In genomic region chr2:204072443-204073324, GRCh38 we compare ENCODE assay signal across 2 cellular contexts.
A peak's percentile ranks its signal among the peaks of the same experiment; 100 is the strongest.
TF ChIP-seq lines count a peak whose summit lies in the region.

No MANE protein-coding gene starts in this region.

TF ChIP-seq in GM23338, 12 proteins besides CTCF, POLR2A, EP300 and RAD21:
- TF ChIP-seq REST (IDR thresholded peaks at IDR 0.05; ENCODE audit: unreplicated experiment) (no peak), ZNF114 (CRISPR knock-in tag; IDR thresholded peaks at IDR 0.05) (no peak), JUNB (IDR thresholded peaks at IDR 0.05; ENCODE audit: unreplicated experiment) (no peak), POLR2AphosphoS5 (IDR thresholded peaks at IDR 0.05; ENCODE audit: low read depth) (no peak), EZH2 (IDR thresholded peaks at IDR 0.05; ENCODE audit: low read depth, unreplicated experiment) (no peak)

TF ChIP-seq in SK-N-SH, 30 proteins besides CTCF, POLR2A, EP300 and RAD21:
- TF ChIP-seq ZBTB33 (IDR thresholded peaks at IDR 0.05; ENCODE audit: borderline replicate concordance, low read depth), result no peak
- no peak for TF ChIP-seq TAF1 (IDR thresholded peaks at IDR 0.05; ENCODE audit: borderline replicate concordance, low read depth, low read length)
- 0 out of 2 replicates have a peak, but pooled peaks have one; percentile 12 for TF ChIP-seq SMC3 (IDR thresholded peaks at IDR 0.05; ENCODE audit: low read depth, low read length)
TF ChIP-seq in SK-N-SH: peak in this region for 1.
